13 cellular contexts compared by ENCODE assay signal in the genomic region with DNA sequence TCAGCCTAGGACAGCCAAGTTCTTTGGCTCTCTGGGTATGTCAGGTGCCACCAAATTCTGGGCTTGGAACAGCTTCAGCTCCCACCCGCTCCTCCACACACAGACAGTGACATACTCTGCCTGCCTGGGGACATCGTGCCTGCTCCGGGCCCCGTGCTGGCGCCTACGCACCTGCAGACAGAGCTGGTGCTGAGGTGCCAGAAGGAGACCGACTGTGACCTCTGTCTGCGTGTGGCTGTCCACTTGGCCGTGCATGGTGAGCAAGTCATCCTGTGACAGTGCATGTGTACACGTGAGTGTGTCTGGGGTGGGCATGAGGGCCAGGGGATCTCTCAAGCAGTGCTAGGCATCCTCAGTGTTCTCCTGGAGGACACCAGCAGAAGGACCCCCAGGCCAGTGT. TPM values are rescaled to one million over a fixed set of nuclear protein-coding genes. Genes with fewer than 3 reads are reported as not detected.
DNase-seq lines count a peak whose midpoint lies in the region; ATAC-seq, FAIRE-seq and TF ChIP-seq lines count a peak whose summit lies in the region.
"Had no signal": no experiment of that assay in that cellular context is flagged by ENCODE, and none has a peak within 500 bp of the region (broad histone marks: within the 10 kb centered on the region; RNA-seq: fewer than 3 reads in every experiment).

No MANE protein-coding gene starts in this region.

- H4K20me1 ChIP-seq in mammary epithelial cell (ENCODE audit: insufficient read depth, low read length) = no peaks in the 10 kb centered on the region
- H4K20me1 ChIP-seq in smooth muscle cell (ENCODE audit: low read depth) = no peaks in the 10 kb centered on the region

- H3F3A ChIP-seq in smooth muscle cell (ENCODE audit: low read depth) = no peaks in the 10 kb centered on the region

- H3K36me3 ChIP-seq in mammary epithelial cell (ENCODE audit: insufficient read depth, low read length) (no peaks in the 10 kb centered on the region), kidney (ENCODE audit: control insufficient read depth in 1 of 2, insufficient read depth in 2 of 2, low read length in 2 of 2) (no peaks in the 10 kb centered on the region), smooth muscle cell (ENCODE audit: low read depth) (no peaks in the 10 kb centered on the region)
- H3K36me3 ChIP-seq: neutrophil had no signal

- H3K9me3 ChIP-seq in mammary epithelial cell (replicated peaks; ENCODE audit: insufficient read depth, low read length) = no peaks in the 10 kb centered on the region
- no peaks in the 10 kb centered on the region for H3K9me3 ChIP-seq in kidney (ENCODE audit: control insufficient read depth in 1 of 2, low read length in 2 of 2)
- no peaks in the 10 kb centered on the region for H3K9me3 ChIP-seq in smooth muscle cell (replicated peaks; ENCODE audit: low read depth)
- H3K9me3 ChIP-seq: neutrophil had no signal

- H3K4me1 Mint-ChIP-seq in activated T-cell treated with anti-CD3 and anti-CD28 coated beads, Interleukin-2, amount 50 U/mL, for 24 hours (ENCODE audit: low read depth) = peaks cover 13% of the 10 kb centered on the region

- DNase-seq in H54 (ENCODE audit: insufficient read length, low spot score) (no peak), mammary epithelial cell (no peak), kidney (peak; percentile 79), smooth muscle cell (lab: John Stamatoyannopoulos, UW; ENCODE audit: unreplicated experiment) (no peak), NCI-H526 (lab: John Stamatoyannopoulos, UW) (no peak)
- no peak for DNase-seq in activated T-cell treated with anti-CD3 and anti-CD28 coated beads, Interleukin-2, amount 50 U/mL, for 24 hours
- DNase-seq: activated CD4-positive, alpha-beta memory T cell treated with anti-CD3 and anti-CD28 coated beads for 36 hours; activated naive CD4-positive, alpha-beta T cell treated with anti-CD3 and anti-CD28 coated beads, Interleukin-2, amount 10 ng/mL, durations not matched to agents 7 days and 5 days; stimulated activated CD4-positive, alpha-beta T cell treated with anti-CD3 and anti-CD28 coated beads, Interleukin-4, amount 100 ng/mL, for 1 hour had no signal

- H3K4me3 Mint-ChIP-seq in activated T-cell treated with anti-CD3 and anti-CD28 coated beads, Interleukin-2, amount 50 U/mL, for 24 hours = no peak overlapping the region
- H3K4me3 Mint-ChIP-seq: activated CD4-positive, alpha-beta memory T cell treated with anti-CD3 and anti-CD28 coated beads for 36 hours; activated naive CD4-positive, alpha-beta T cell treated with anti-CD3 and anti-CD28 coated beads, Interleukin-2, amount 10 ng/mL, durations not matched to agents 7 days and 5 days had no signal

- WGBS in mammary epithelial cell (ENCODE audit: low coverage, missing lambda C conversion rate) = 15% methylated on average over 7 of the region's 10 CpGs
- 92% methylated on average over 10 of the region's 10 CpGs for WGBS in smooth muscle cell (ENCODE audit: low lambda C conversion rate)

- CTCF ChIA-PET in mammary epithelial cell (lab: Charles Lee; ENCODE audit: low non-redundant PET) = no interaction called here

- no peaks in the 10 kb centered on the region for H3K36me3 Mint-ChIP-seq in activated T-cell treated with anti-CD3 and anti-CD28 coated beads, Interleukin-2, amount 50 U/mL, for 24 hours (ENCODE audit: low read depth)
- H3K36me3 Mint-ChIP-seq: activated CD4-positive, alpha-beta memory T cell treated with anti-CD3 and anti-CD28 coated beads for 36 hours; activated naive CD4-positive, alpha-beta T cell treated with anti-CD3 and anti-CD28 coated beads, Interleukin-2, amount 10 ng/mL, durations not matched to agents 7 days and 5 days had no signal

- H3K79me2 ChIP-seq in mammary epithelial cell (ENCODE audit: insufficient read depth, low read length) = no peaks in the 10 kb centered on the region
- H3K79me2 ChIP-seq in smooth muscle cell (ENCODE audit: low read depth) = no peaks in the 10 kb centered on the region

- H3K27me3 Mint-ChIP-seq in activated T-cell treated with anti-CD3 and anti-CD28 coated beads, Interleukin-2, amount 50 U/mL, for 24 hours = peaks cover 11% of the 10 kb centered on the region
- H3K27me3 Mint-ChIP-seq: activated CD4-positive, alpha-beta memory T cell treated with anti-CD3 and anti-CD28 coated beads for 36 hours had no signal

- H3K27ac Mint-ChIP-seq in activated T-cell treated with anti-CD3 and anti-CD28 coated beads, Interleukin-2, amount 50 U/mL, for 24 hours = no peak overlapping the region
- H3K27ac Mint-ChIP-seq: activated CD4-positive, alpha-beta memory T cell treated with anti-CD3 and anti-CD28 coated beads for 36 hours; activated naive CD4-positive, alpha-beta T cell treated with anti-CD3 and anti-CD28 coated beads, Interleukin-2, amount 10 ng/mL, durations not matched to agents 7 days and 5 days had no signal

- H3K9ac ChIP-seq in mammary epithelial cell (ENCODE audit: insufficient read depth, low read length) (peak overlapping the region; percentile 21), kidney (ENCODE audit: low read length in 2 of 2) (peak overlapping the region in 1 of 2 donors; percentile 79), smooth muscle cell (ENCODE audit: low read depth) (no peak overlapping the region)

- dilution Hi-C loops in mammary epithelial cell (cut with HindIII; ENCODE audit: low sequenced_read_pairs) = no loop called here

- H2AFZ ChIP-seq in mammary epithelial cell (ENCODE audit: low read depth, low read length) = peak overlapping the region; percentile 82
- no peak overlapping the region for H2AFZ ChIP-seq in smooth muscle cell (ENCODE audit: low read depth)

- TF ChIP-seq CTCF in mammary epithelial cell (conservative IDR thresholded peaks at IDR 0.05 in 1 of 2, IDR thresholded peaks at IDR 0.05 in 1 of 2; ENCODE audit: extremely low read depth in 1 of 2, insufficient read depth in 1 of 2, low read depth in 1 of 2, low read length in 2 of 2) (no peak), kidney (IDR thresholded peaks at IDR 0.05; ENCODE audit: borderline replicate concordance, extremely low read depth, insufficient read depth) (no peak), smooth muscle cell (IDR thresholded peaks at IDR 0.05; ENCODE audit: borderline replicate concordance, insufficient read depth, poor library complexity, severe bottlenecking) (no peak)

- intact Hi-C loops in mammary epithelial cell (cut with micrococcal nuclease) = loop anchor here (2.0 kb wide), 1 partner anchor 15 kb away; the partner anchor contains the start of gene CRELD1
- intact Hi-C loops in kidney (cut with DNase I) = no loop called here

- H3K27ac ChIP-seq in mammary epithelial cell (ENCODE audit: insufficient read depth, low read depth, low read length) (no peak overlapping the region), kidney (ENCODE audit: low read depth in 2 of 2, low read length in 2 of 2) (no peak overlapping the region), smooth muscle cell (ENCODE audit: low read depth) (peak overlapping the region; percentile 75)
- H3K27ac ChIP-seq: neutrophil had no signal

- TF ChIP-seq POLR2A in H54 (IDR thresholded peaks at IDR 0.05; ENCODE audit: low read depth, low read length) = 0 out of 2 replicates have a peak, but pooled peaks have one; percentile 4

- H3K27me3 ChIP-seq in mammary epithelial cell (ENCODE audit: insufficient read depth, low read length) (no peaks in the 10 kb centered on the region), smooth muscle cell (ENCODE audit: low read depth) (no peaks in the 10 kb centered on the region)
- H3K27me3 ChIP-seq: neutrophil had no signal

- ATAC-seq in GM19452 (IDR thresholded peaks at IDR 0.05; ENCODE audit: unreplicated experiment) = no peak
- no peak for ATAC-seq in GM18858 (IDR thresholded peaks at IDR 0.05; ENCODE audit: unreplicated experiment)

- in situ Hi-C loops in mammary epithelial cell (cut with MboI; ENCODE audit: low sequenced_read_pairs in 2 of 2) = no loop called here

- no peak for FAIRE-seq in H54 (lab: Jason Lieb, UNC)
- no peak for FAIRE-seq in kidney (lab: Jason Lieb, UNC)
- FAIRE-seq: GM19239 had no signal

- peaks cover 27% of the 10 kb centered on the region for H3K4me1 ChIP-seq in mammary epithelial cell (ENCODE audit: insufficient read depth, low read length)
- H3K4me1 ChIP-seq in kidney (ENCODE audit: control insufficient read depth in 1 of 2, insufficient read depth in 1 of 2, low read depth in 1 of 2, low read length in 2 of 2) = peaks cover 0 to 30% of the 10 kb centered on the region in 2 donors
- H3K4me1 ChIP-seq in smooth muscle cell (ENCODE audit: low read depth) = peaks cover 16% of the 10 kb centered on the region

- H3K4me2 ChIP-seq in mammary epithelial cell (ENCODE audit: insufficient read depth, low read depth, low read length) (peak overlapping the region; percentile 94), smooth muscle cell (peak overlapping the region; percentile 91)

- H3K4me3 ChIP-seq in mammary epithelial cell (replicated peaks in 1 of 3; ENCODE audit: insufficient read depth in 1 of 3, low read depth in 2 of 3, low read length in 3 of 3) (peak overlapping the region in 2 of 3 experiments; percentile 9 to 54), kidney (ENCODE audit: low read length in 2 of 2) (peak overlapping the region; percentile 62 to 76), smooth muscle cell (no peak overlapping the region)

- no peaks in the 10 kb centered on the region for H3K9me3 Mint-ChIP-seq in activated T-cell treated with anti-CD3 and anti-CD28 coated beads, Interleukin-2, amount 50 U/mL, for 24 hours
- H3K9me3 Mint-ChIP-seq: activated CD4-positive, alpha-beta memory T cell treated with anti-CD3 and anti-CD28 coated beads for 36 hours; activated naive CD4-positive, alpha-beta T cell treated with anti-CD3 and anti-CD28 coated beads, Interleukin-2, amount 10 ng/mL, durations not matched to agents 7 days and 5 days had no signal

- BruUV-seq in mammary epithelial cell (replicated peaks; lab: Mats Ljungman, UMichigan) = no TSS peak

RNA-seq across cellular contexts. Expression of gene IL17RC, which starts 0.9 kb away (rescaled TPM):
- total RNA-seq in mammary epithelial cell = 10 to 100 TPM; 17.8 to 46.8 TPM
- polyA plus RNA-seq in mammary epithelial cell = 12.8 TPM
- 9.2 TPM for polyA minus RNA-seq in mammary epithelial cell
- total RNA-seq in kidney = 27.5 TPM
- polyA plus RNA-seq in kidney (ENCODE audit: insufficient read depth, low read depth, low replicate concordance) = 31.5 TPM
- total RNA-seq in smooth muscle cell = 27.0 and 37.3 TPM in 2 replicates
- 36.7 and 41.3 TPM in 2 replicates for polyA plus RNA-seq in smooth muscle cell

RNA-seq across cellular contexts. Expression of gene IL17RE, which starts 15.2 kb away (rescaled TPM):
- total RNA-seq in mammary epithelial cell = 10 to 100 TPM; 10.6 to 13.3 TPM
- 10.2 TPM for polyA plus RNA-seq in mammary epithelial cell
- 18.0 TPM for polyA minus RNA-seq in mammary epithelial cell
- total RNA-seq in kidney = 8.5 TPM
- polyA plus RNA-seq in kidney (ENCODE audit: insufficient read depth, low read depth, low replicate concordance) = 7.5 TPM
- 2.6 and 4.9 TPM in 2 replicates for total RNA-seq in smooth muscle cell
- 0.32 and 3.4 TPM in 2 replicates for polyA plus RNA-seq in smooth muscle cell

RNA-seq across cellular contexts. Expression of gene CRELD1, which starts 15.8 kb away (rescaled TPM):
- total RNA-seq in mammary epithelial cell (10 to 100 TPM; 12.6 to 18.2 TPM), kidney (43.2 TPM), smooth muscle cell (25.8 and 26.4 TPM in 2 replicates)
- polyA plus RNA-seq in mammary epithelial cell (13.0 TPM), kidney (ENCODE audit: insufficient read depth, low read depth, low replicate concordance) (56.7 TPM), smooth muscle cell (55.9 and 68.6 TPM in 2 replicates)
- polyA minus RNA-seq in mammary epithelial cell = 13.6 TPM

RNA-seq across cellular contexts. Expression of gene JAGN1, which starts 27.4 kb away (rescaled TPM):
- 10 to 100 TPM; 32.3 to 34.7 TPM for total RNA-seq in mammary epithelial cell
- 63.6 TPM for polyA plus RNA-seq in mammary epithelial cell
- polyA minus RNA-seq in mammary epithelial cell = 73.5 TPM
- 30.3 TPM for total RNA-seq in kidney
- polyA plus RNA-seq in kidney (ENCODE audit: insufficient read depth, low read depth, low replicate concordance) = 55.3 TPM
- total RNA-seq in smooth muscle cell = 32.3 and 36.8 TPM in 2 replicates
- 37.3 and 49.8 TPM in 2 replicates for polyA plus RNA-seq in smooth muscle cell

RNA-seq across cellular contexts. Expression of gene PRRT3, which starts 34.4 kb away (rescaled TPM):
- total RNA-seq in mammary epithelial cell (1 to 10 TPM; 1.8 to 2.0 TPM), kidney (3.9 TPM), smooth muscle cell (0.85 and 1.3 TPM in 2 replicates)
- polyA plus RNA-seq in mammary epithelial cell (0.70 TPM), kidney (ENCODE audit: insufficient read depth, low read depth, low replicate concordance) (3.6 TPM), smooth muscle cell (2.4 and 4.2 TPM in 2 replicates)
- polyA minus RNA-seq in mammary epithelial cell = 1.9 TPM
